14 cellular contexts compared by ENCODE assay signal in the genomic region with DNA sequence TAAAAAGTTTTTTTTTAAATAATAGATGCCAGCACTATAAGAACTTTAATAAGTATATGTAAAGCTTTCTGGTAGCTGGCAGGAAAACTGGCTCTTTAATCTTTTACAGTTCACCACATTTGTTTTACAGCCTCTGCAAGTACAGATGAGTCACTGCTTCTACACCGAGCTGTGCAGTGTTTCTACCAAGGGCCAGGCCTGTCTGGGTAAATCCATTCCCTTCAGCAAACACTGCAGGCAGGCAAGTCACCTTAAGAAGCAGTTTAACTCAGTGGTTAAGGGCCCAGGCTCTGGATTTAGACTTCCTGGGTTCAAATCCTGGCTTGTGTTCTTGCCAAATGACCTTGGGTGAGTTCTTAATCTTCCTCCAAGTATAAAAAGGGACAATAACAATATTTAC.
DNase-seq lines count a peak whose midpoint lies in the region; ATAC-seq and TF ChIP-seq lines count a peak whose summit lies in the region.
"Had no signal": no experiment of that assay in that cellular context is flagged by ENCODE, and none has a peak within 500 bp of the region (broad histone marks: within the 10 kb centered on the region; RNA-seq: fewer than 3 reads in every experiment).

No MANE protein-coding gene starts in this region.

- no peak for TF ChIP-seq CTCF in epithelial cell of proximal tubule (conservative IDR thresholded peaks at IDR 0.05; ENCODE audit: low read depth, low read length)

- H3K36me3 Mint-ChIP-seq in activated naive CD4-positive, alpha-beta T cell treated with anti-CD3 and anti-CD28 coated beads for 36 hours (ENCODE audit: low read depth), result no peaks in the 10 kb centered on the region
- no peaks in the 10 kb centered on the region for H3K36me3 Mint-ChIP-seq in stimulated activated naive CD8-positive, alpha-beta T cell treated with anti-CD3 and anti-CD28 coated beads, Interleukin-15, Interleukin-2, amounts not matched to agents 100 ng/mL and 50 ng/mL, for 24 hours (ENCODE audit: low read depth)

- H3K4me1 Mint-ChIP-seq in activated naive CD4-positive, alpha-beta T cell treated with anti-CD3 and anti-CD28 coated beads for 36 hours (ENCODE audit: low read depth), result no peaks in the 10 kb centered on the region
- no peaks in the 10 kb centered on the region for H3K4me1 Mint-ChIP-seq in stimulated activated naive CD8-positive, alpha-beta T cell treated with anti-CD3 and anti-CD28 coated beads, Interleukin-15, Interleukin-2, amounts not matched to agents 100 ng/mL and 50 ng/mL, for 24 hours (ENCODE audit: low read depth)

- no peak overlapping the region for H3K4me3 Mint-ChIP-seq in activated naive CD4-positive, alpha-beta T cell treated with anti-CD3 and anti-CD28 coated beads for 36 hours
- no peak overlapping the region for H3K4me3 Mint-ChIP-seq in stimulated activated naive CD8-positive, alpha-beta T cell treated with anti-CD3 and anti-CD28 coated beads, Interleukin-15, Interleukin-2, amounts not matched to agents 100 ng/mL and 50 ng/mL, for 24 hours
- H3K4me3 Mint-ChIP-seq: T-helper 1 cell treated with Interleukin-12 subunit alpha and Interleukin-12 subunit beta and Interleukin-4 antibody, amounts not matched to agents 30 μg/mL and 1 μg/mL, for 36 hours had no signal

- intact Hi-C loops in activated naive CD4-positive, alpha-beta T cell treated with anti-CD3 and anti-CD28 coated beads for 36 hours (cut with micrococcal nuclease), result no loop called here

- CTCF ChIA-PET in activated naive CD4-positive, alpha-beta T cell treated with anti-CD3 and anti-CD28 coated beads for 36 hours (lab: Charles Lee), result no interaction called here

- no peaks in the 10 kb centered on the region for H3K9me3 Mint-ChIP-seq in activated naive CD4-positive, alpha-beta T cell treated with anti-CD3 and anti-CD28 coated beads for 36 hours
- H3K9me3 Mint-ChIP-seq in stimulated activated naive CD8-positive, alpha-beta T cell treated with anti-CD3 and anti-CD28 coated beads, Interleukin-15, Interleukin-2, amounts not matched to agents 100 ng/mL and 50 ng/mL, for 24 hours, result no peaks in the 10 kb centered on the region
- H3K9me3 Mint-ChIP-seq: T-helper 1 cell treated with Interleukin-12 subunit alpha and Interleukin-12 subunit beta and Interleukin-4 antibody, amounts not matched to agents 30 μg/mL and 1 μg/mL, for 36 hours had no signal

- H3K27ac Mint-ChIP-seq in activated naive CD4-positive, alpha-beta T cell treated with anti-CD3 and anti-CD28 coated beads for 36 hours, result no peak overlapping the region
- peak overlapping the region; percentile 28 for H3K27ac Mint-ChIP-seq in stimulated activated naive CD8-positive, alpha-beta T cell treated with anti-CD3 and anti-CD28 coated beads, Interleukin-15, Interleukin-2, amounts not matched to agents 100 ng/mL and 50 ng/mL, for 24 hours
- H3K27ac Mint-ChIP-seq: T-helper 1 cell treated with Interleukin-12 subunit alpha and Interleukin-12 subunit beta and Interleukin-4 antibody, amounts not matched to agents 30 μg/mL and 1 μg/mL, for 36 hours had no signal

- ATAC-seq in GM18519 (IDR thresholded peaks at IDR 0.05; ENCODE audit: low FRiP score, unreplicated experiment), result no peak
- ATAC-seq: K562 had no signal

- no peak overlapping the region for H3K4me3 ChIP-seq in epithelial cell of proximal tubule (ENCODE audit: low read depth, low read length)
- H3K4me3 ChIP-seq: dorsolateral prefrontal cortex, K562 had no signal

- peak; percentile 45 for DNase-seq in activated naive CD4-positive, alpha-beta T cell treated with anti-CD3 and anti-CD28 coated beads for 36 hours
- no peak for DNase-seq in activated naive CD4-positive, alpha-beta T cell (lab: John Stamatoyannopoulos, UW)
- DNase-seq in LoVo (ENCODE audit: low spot score) (peak; percentile 43), epithelial cell of proximal tubule (ENCODE audit: low read depth) (peak; percentile 12), COLO829 (ENCODE audit: low spot score) (no peak), GF-D8 (lab: John Stamatoyannopoulos, UW) (no peak)
- DNase-seq: AML-193, DMS 273 treated with DMSO at 0.1 percent for 48 hours, dorsolateral prefrontal cortex, NCI-H1694 had no signal

- H3K27me3 Mint-ChIP-seq in activated naive CD4-positive, alpha-beta T cell treated with anti-CD3 and anti-CD28 coated beads for 36 hours (ENCODE audit: low read depth), result no peaks in the 10 kb centered on the region
- H3K27me3 Mint-ChIP-seq in stimulated activated naive CD8-positive, alpha-beta T cell treated with anti-CD3 and anti-CD28 coated beads, Interleukin-15, Interleukin-2, amounts not matched to agents 100 ng/mL and 50 ng/mL, for 24 hours, result no peaks in the 10 kb centered on the region

Comparison
In these comparisons a context has a peak if more than half of its experiments do, and no peak if none do; other contexts are left out.
1. DNase-seq: peak in activated naive CD4-positive, alpha-beta T cell treated with anti-CD3 and anti-CD28 coated beads for 36 hours (single experiment), LoVo (single experiment) and epithelial cell of proximal tubule (single experiment); none in activated naive CD4-positive, alpha-beta T cell (0 of 4), COLO829 (single experiment) and GF-D8 (single experiment).